29 cellular contexts compared by ENCODE assay signal in the genomic region with DNA sequence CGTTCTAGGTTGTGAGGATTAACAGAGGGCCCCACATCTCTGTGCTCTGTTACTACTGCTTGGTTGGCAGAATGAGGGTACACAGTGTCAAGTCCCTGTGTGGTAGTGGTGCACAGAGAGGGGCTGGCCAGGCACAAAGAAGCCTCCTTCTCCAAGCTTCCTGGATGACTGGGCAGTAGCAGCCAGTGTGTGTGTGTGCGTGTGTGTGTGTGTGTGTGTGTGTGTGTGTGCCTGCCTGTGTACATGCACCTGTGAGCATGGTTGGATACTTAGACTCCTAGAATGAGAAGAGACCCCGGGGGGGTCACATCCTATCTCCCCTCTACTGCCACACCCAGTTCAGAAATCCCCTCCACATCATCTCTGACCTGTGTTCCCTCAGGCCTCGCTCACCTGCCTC.
"Had no signal": no experiment of that assay in that cellular context is flagged by ENCODE, and none has a peak within 500 bp of the region (broad histone marks: within the 10 kb centered on the region; RNA-seq: fewer than 3 reads in every experiment).

No MANE protein-coding gene starts in this region.

- H3K4me3 ChIP-seq: coronary artery, dorsolateral prefrontal cortex, gastrocnemius medialis, pancreas, prostate gland, sigmoid colon, smooth muscle cell, stomach, tibial artery, upper lobe of right lung had no signal

- DNase-seq: activated CD4-positive, alpha-beta T cell treated with anti-CD3 and anti-CD28 coated beads, Interleukin-2, amount 50 U/mL, for 1 hour; activated CD4-positive, CD25-positive, alpha-beta regulatory T cell treated with anti-CD3 and anti-CD28 coated beads, Interleukin-2, amount 50 U/mL, for 72 hours; activated naive CD4-positive, alpha-beta T cell treated with Interleukin-2 at 50 U/mL for 16 hours; activated T-cell treated with anti-CD3 and anti-CD28 coated beads for 4 hours; activated T-cell treated with anti-CD3 and anti-CD28 coated beads, Interleukin-2, amount 50 U/mL, for 72 hours; anterior cingulate cortex; dorsolateral prefrontal cortex; effector memory CD4-positive, alpha-beta T cell; erythroblast; gastrocnemius medialis; hippocampal formation; immature natural killer cell; naive B cell; nephron progenitor cell; pancreas; retina; sigmoid colon; stimulated activated CD4-positive, alpha-beta T cell treated with anti-CD3 and anti-CD28 coated beads, Interleukin-1b, Interleukin-23, amount 100 ng/mL, for 48 hours; stimulated activated CD4-positive, alpha-beta T cell treated with anti-CD3 and anti-CD28 coated beads, Interleukin-4, amount 100 ng/mL, for 4 hours; stimulated activated CD8-positive, alpha-beta memory T cell treated with anti-CD3 and anti-CD28 coated beads, Interleukin-4, amount 100 ng/mL, for 48 hours; stomach; T-helper 9 cell; tibial artery; upper lobe of right lung; WERI-Rb-1 had no signal

- H3K4me1 ChIP-seq: pancreas, prostate gland, sigmoid colon, upper lobe of right lung had no signal

- H3K4me2 ChIP-seq: smooth muscle cell had no signal

- H3K27ac ChIP-seq: coronary artery, dorsolateral prefrontal cortex, pancreas, prostate gland, sigmoid colon, stomach, tibial artery, upper lobe of right lung, WERI-Rb-1 had no signal

- H3K9me3 ChIP-seq: gastrocnemius medialis, pancreas, prostate gland, sigmoid colon, stomach, tibial artery, upper lobe of right lung had no signal

- H3K27me3 ChIP-seq: dorsolateral prefrontal cortex, gastrocnemius medialis, pancreas, sigmoid colon, tibial artery, upper lobe of right lung had no signal

- FAIRE-seq: pancreas, TTC549 had no signal

- H3K36me3 ChIP-seq: gastrocnemius medialis, pancreas, prostate gland, sigmoid colon, stomach, tibial artery, upper lobe of right lung, WERI-Rb-1 had no signal
